Comparison of ENCODE assay signal across 21 cellular contexts in genomic region chr21:33211305-33211704, GRCh38. TPM values are rescaled to one million over a fixed set of nuclear protein-coding genes. Genes with fewer than 3 reads are reported as not detected.
DNase-seq lines count a peak whose midpoint lies in the region; ATAC-seq, FAIRE-seq and TF ChIP-seq lines count a peak whose summit lies in the region.
"Had no signal": no experiment of that assay in that cellular context is flagged by ENCODE, and none has a peak within 500 bp of the region (broad histone marks: within the 10 kb centered on the region; RNA-seq: fewer than 3 reads in every experiment).

No MANE protein-coding gene starts in this region.

- 68% methylated on average over 7 of the region's 7 CpGs for WGBS in HepG2 (ENCODE audit: low lambda C conversion rate)
- WGBS in right lobe of liver (ENCODE audit: insufficient coverage, low coverage, low lambda C conversion rate, missing lambda C conversion rate): 74% methylated on average over 5 of the region's 7 CpGs
- WGBS in K562 (ENCODE audit: insufficient coverage, low coverage, missing lambda C conversion rate): 74% methylated on average over 7 of the region's 7 CpGs
- WGBS in thymus: 98% methylated on average over 7 of the region's 7 CpGs
- 87 to 94% (median 91%) methylated on average over 7 of the region's 7 CpGs for WGBS in small intestine, 3 donors

- H3K4me1 ChIP-seq in HepG2 (ENCODE audit: insufficient read depth, low read length): peaks cover 59% of the 10 kb centered on the region
- peaks cover 0 to 23% (median 4%) of the 10 kb centered on the region in 4 donors for H3K4me1 ChIP-seq in right lobe of liver
- peaks cover 27 to 33% of the 10 kb centered on the region in 2 experiments; a peak in 4 of 5 replicates for H3K4me1 ChIP-seq in K562 (replicated peaks in 1 of 2; ENCODE audit: control insufficient read depth in 2 of 2, insufficient read depth in 2 of 2, low read length in 2 of 2)
- peaks cover 53% of the 10 kb centered on the region for H3K4me1 ChIP-seq in thymus (ENCODE audit: control insufficient read depth, insufficient read depth, low read length)
- peaks cover 5 to 10% of the 10 kb centered on the region in 2 donors for H3K4me1 ChIP-seq in small intestine (ENCODE audit: control insufficient read depth in 2 of 2, insufficient read depth in 1 of 2, low read depth in 1 of 2, low read length in 1 of 2)

- no peak for DNase-seq in T-helper 2 cell treated with Interferon-gamma antibody and Interleukin-4, amounts not matched to agents 5 μg/mL and 100 μg/mL, for 36 hours (ENCODE audit: low spot score)
- DNase-seq in T-helper 2 cell (no peak), HepG2 (ENCODE audit: low spot score) (no peak), right lobe of liver (no peak), K562 (ENCODE audit: extremely low read depth in 1 of 4, low spot score in 3 of 4) (no peak), UCSD-AML1 (lab: John Stamatoyannopoulos, UW; ENCODE audit: unreplicated experiment) (no peak), small intestine (no peak)
- DNase-seq: EL, NCI-H1436 treated with DMSO at 0.1 percent for 48 hours, NCI-H2029 treated with DMSO at 0.1 percent for 48 hours, NCI-H2171 treated with DMSO at 0.1 percent for 48 hours, NCI-H510A, NCI-H82, Peyer's patch had no signal

- H4K20me1 ChIP-seq in HepG2 (ENCODE audit: insufficient read depth, low read length) (no peaks in the 10 kb centered on the region), K562 (replicated peaks; ENCODE audit: control insufficient read depth, insufficient read depth, low read length) (no peaks in the 10 kb centered on the region)

- H3K4me3 Mint-ChIP-seq in T-helper 2 cell treated with Interferon-gamma antibody and Interleukin-4, amounts not matched to agents 5 μg/mL and 100 μg/mL, for 36 hours: peak overlapping the region; percentile 0
- H3K4me3 Mint-ChIP-seq: GM23338 had no signal

- FAIRE-seq in HepG2 (lab: Jason Lieb, UNC) (no peak), K562 (lab: Jason Lieb, UNC) (no peak), small intestine (lab: Jason Lieb, UNC) (no peak)
- FAIRE-seq: HTR-8/SVneo had no signal

- CTCF ChIA-PET in HepG2 (lab: Yijun Ruan, JAX; ENCODE audit: low intra/inter-chr PET ratio, low total read pairs) (no interaction called here), K562 (lab: Yijun Ruan, JAX; ENCODE audit: low intra/inter-chr PET ratio) (interaction anchor here (0.6 kb wide), 1 partner anchor 54 kb away, joined by 3 read pairs; no protein-coding TSS in a partner anchor)

- H3K36me3 Mint-ChIP-seq in T-helper 2 cell treated with Interferon-gamma antibody and Interleukin-4, amounts not matched to agents 5 μg/mL and 100 μg/mL, for 36 hours (ENCODE audit: low read depth): peaks cover 27% of the 10 kb centered on the region

- TF ChIP-seq EP300 in HepG2 (IDR thresholded peaks at IDR 0.05; ENCODE audit: low read depth in 2 of 2, low read length in 2 of 2): no peak
- no peak for TF ChIP-seq EP300 in HepG2 (CRISPR knock-in tag; IDR thresholded peaks at IDR 0.05; ENCODE audit: borderline replicate concordance)
- TF ChIP-seq EP300 in K562 (IDR thresholded peaks at IDR 0.05; ENCODE audit: low read length): no peak

- no peak for TF ChIP-seq RAD21 in HepG2 (CRISPR knock-in tag; IDR thresholded peaks at IDR 0.05)
- no peak for TF ChIP-seq RAD21 in K562 (CRISPR knock-in tag; conservative IDR thresholded peaks at IDR 0.05 in 1 of 2, IDR thresholded peaks at IDR 0.05 in 1 of 2)

- H3K9ac ChIP-seq in HepG2 (ENCODE audit: insufficient read depth, low read depth, low read length): no peak overlapping the region
- no peak overlapping the region for H3K9ac ChIP-seq in K562 (ENCODE audit: insufficient read depth in 1 of 2, low read depth in 2 of 2, low read length in 2 of 2)

- H3K27me3 ChIP-seq in HepG2 (ENCODE audit: control insufficient read depth in 1 of 2, insufficient read depth in 2 of 2, low read length in 2 of 2) (no peaks in the 10 kb centered on the region), right lobe of liver (no peaks in the 10 kb centered on the region), K562 (ENCODE audit: control insufficient read depth in 2 of 2, insufficient read depth in 2 of 2, low read length in 2 of 2) (no peaks in the 10 kb centered on the region), thymus (ENCODE audit: control insufficient read depth, insufficient read depth) (no peaks in the 10 kb centered on the region), small intestine (ENCODE audit: control insufficient read depth in 2 of 2, insufficient read depth in 2 of 2, low read length in 2 of 2) (no peaks in the 10 kb centered on the region)
- H3K27me3 ChIP-seq: Peyer's patch had no signal

- ATAC-seq in HepG2 (no peak), right lobe of liver (no peak), K562 (no peak)
- ATAC-seq: GM23338, HCT116, Right ventricle myocardium inferior had no signal

- BruUV-seq in HepG2 (replicated peaks; lab: Mats Ljungman, UMichigan): no TSS peak
- no TSS peak for BruUV-seq in K562 (replicated peaks; lab: Mats Ljungman, UMichigan)

- no peaks in the 10 kb centered on the region for H3K27me3 Mint-ChIP-seq in T-helper 2 cell treated with Interferon-gamma antibody and Interleukin-4, amounts not matched to agents 5 μg/mL and 100 μg/mL, for 36 hours (ENCODE audit: low read depth)
- H3K27me3 Mint-ChIP-seq: B cell had no signal

- H3K4me1 Mint-ChIP-seq in T-helper 2 cell treated with Interferon-gamma antibody and Interleukin-4, amounts not matched to agents 5 μg/mL and 100 μg/mL, for 36 hours (ENCODE audit: low read depth): peaks cover 55% of the 10 kb centered on the region

- H3K9me1 ChIP-seq in K562 (ENCODE audit: control insufficient read depth, insufficient read depth, low read length): no peaks in the 10 kb centered on the region

- POLR2A ChIA-PET in HepG2 (lab: Yijun Ruan, JAX): interaction anchor here (1.7 kb wide), 1 partner anchor 15 kb away, joined by 7 read pairs; no protein-coding TSS in a partner anchor
- POLR2A ChIA-PET in K562 (lab: Yijun Ruan, JAX): no interaction called here

- no peak overlapping the region for H3K27ac Mint-ChIP-seq in T-helper 2 cell treated with Interferon-gamma antibody and Interleukin-4, amounts not matched to agents 5 μg/mL and 100 μg/mL, for 36 hours
- H3K27ac Mint-ChIP-seq: GM23338 had no signal

- H3K9me3 ChIP-seq in HepG2 (ENCODE audit: low read length) (peaks cover 8% of the 10 kb centered on the region; the same call in 1 of the 2 replicates), right lobe of liver (no peaks in the 10 kb centered on the region), K562 (replicated peaks; ENCODE audit: control insufficient read depth, insufficient read depth, low read depth, low read length) (0 out of 2 replicates have a peak, but pooled peaks cover 3% of the 10 kb centered on the region), thymus (ENCODE audit: control insufficient read depth) (no peaks in the 10 kb centered on the region), small intestine (ENCODE audit: control insufficient read depth, low read depth) (no peaks in the 10 kb centered on the region)
- H3K9me3 ChIP-seq: Peyer's patch had no signal

- no peak for TF ChIP-seq CTCF in HepG2 (CRISPR knock-in tag; IDR thresholded peaks at IDR 0.05)
- TF ChIP-seq CTCF in right lobe of liver (IDR thresholded peaks at IDR 0.05): no peak
- TF ChIP-seq CTCF in K562 (IDR thresholded peaks at IDR 0.05 in 2 of 3, conservative IDR thresholded peaks at IDR 0.05 in 1 of 3; ENCODE audit: insufficient read depth in 2 of 3, low read depth in 1 of 3, low read length in 3 of 3): no peak

- in situ Hi-C loops in HepG2 (cut with HindIII; ENCODE audit: extremely low pct_ligation_motif_present, low pct_unique_long_range_greater_than_20kb) (no loop called here), K562 (cut with MboI) (no loop called here)

- no peaks in the 10 kb centered on the region for H3K36me3 ChIP-seq in HepG2 (replicated peaks in 1 of 2; ENCODE audit: control insufficient read depth in 1 of 2, insufficient read depth in 2 of 2, low read length in 2 of 2)
- no peaks in the 10 kb centered on the region for H3K36me3 ChIP-seq in right lobe of liver
- H3K36me3 ChIP-seq in K562 (ENCODE audit: control insufficient read depth, insufficient read depth, low read length): no peaks in the 10 kb centered on the region
- H3K36me3 ChIP-seq in thymus (ENCODE audit: control insufficient read depth, insufficient read depth): peaks cover 3% of the 10 kb centered on the region
- no peaks in the 10 kb centered on the region for H3K36me3 ChIP-seq in small intestine (ENCODE audit: control insufficient read depth in 2 of 2, insufficient read depth in 2 of 2, low read length in 2 of 2)
- H3K36me3 ChIP-seq: Peyer's patch had no signal

- H3K9me3 Mint-ChIP-seq in T-helper 2 cell treated with Interferon-gamma antibody and Interleukin-4, amounts not matched to agents 5 μg/mL and 100 μg/mL, for 36 hours: peaks cover 30% of the 10 kb centered on the region

- intact Hi-C loops in HepG2 (cut with micrococcal nuclease; ENCODE audit: unreplicated experiment): no loop called here
- intact Hi-C loops in right lobe of liver (cut with DNase I): no loop called here
- intact Hi-C loops in K562 (cut with micrococcal nuclease): no loop called here

- H3K27ac ChIP-seq in HepG2 (ENCODE audit: extremely low read length, insufficient read depth, low read length) (no peak overlapping the region), right lobe of liver (no peak overlapping the region), K562 (ENCODE audit: extremely low read depth, low read depth, low read length) (no peak overlapping the region), thymus (ENCODE audit: low read depth) (peak overlapping the region; percentile 85), small intestine (ENCODE audit: low read depth in 1 of 2, low read length in 1 of 2) (no peak overlapping the region)
- H3K27ac ChIP-seq: 22Rv1 had no signal

- H3K79me2 ChIP-seq in HepG2 (ENCODE audit: insufficient read depth, low read length) (no peaks in the 10 kb centered on the region), K562 (ENCODE audit: control insufficient read depth, insufficient read depth, low read length) (no peaks in the 10 kb centered on the region)

- no peak for TF ChIP-seq POLR2A in HepG2 (IDR thresholded peaks at IDR 0.05; ENCODE audit: insufficient read depth in 1 of 2, low read depth in 2 of 2, low read length in 2 of 2)
- no peak for TF ChIP-seq POLR2A in right lobe of liver (IDR thresholded peaks at IDR 0.05)
- TF ChIP-seq POLR2A in K562 (conservative IDR thresholded peaks at IDR 0.05): no peak

- H3K4me2 ChIP-seq in HepG2 (ENCODE audit: low read depth, low read length): peak overlapping the region; percentile 92; the same call in 1 of the 2 replicates
- no peak overlapping the region for H3K4me2 ChIP-seq in K562 (ENCODE audit: insufficient read depth, low read length)
- H3K4me2 ChIP-seq: GM23338 had no signal

- H3K4me3 ChIP-seq in HepG2 (replicated peaks in 1 of 3; ENCODE audit: insufficient read depth in 1 of 3, low read depth in 2 of 3, low read length in 3 of 3) (0 out of 6 replicates have a peak overlapping the region, but pooled peaks of 1 of the 3 experiments have one; percentile 49), right lobe of liver (no peak overlapping the region), K562 (no peak overlapping the region), thymus (ENCODE audit: low read length) (no peak overlapping the region), small intestine (ENCODE audit: low read depth in 1 of 2, low read length in 2 of 2) (no peak overlapping the region)
- H3K4me3 ChIP-seq: GM23338, Peyer's patch had no signal

- no peak overlapping the region for H2AFZ ChIP-seq in HepG2 (ENCODE audit: low read length)
- 0 out of 2 replicates have a peak overlapping the region, but pooled peaks have one; percentile 22 for H2AFZ ChIP-seq in K562 (ENCODE audit: low read depth, low read length)

RNA-seq across cellular contexts. Expression of gene IFNAR2, which starts 18.4 kb away (rescaled TPM):
- total RNA-seq in HepG2 (2016; rRNA removed; fragmentation: Illumina TruSeq; extraction: Trizol): 5.1 TPM in 2 replicates
- 8.0 and 10.6 TPM in 2 replicates for total RNA-seq in HepG2 (2016; cell fraction: cytosol; rRNA removed; fragmentation: Illumina TruSeq; extraction: Trizol; ENCODE audit: low read depth)
- 5.5 and 7.2 TPM in 2 replicates for total RNA-seq in HepG2 (2016; cell fraction: insoluble cytoplasmic fraction; rRNA removed; fragmentation: Illumina TruSeq; extraction: Trizol)
- total RNA-seq in HepG2 (2016; cell fraction: membrane; rRNA removed; fragmentation: Illumina TruSeq; extraction: Trizol): 11.6 and 12.1 TPM in 2 replicates
- 10.4 and 11.8 TPM in 2 replicates for total RNA-seq in HepG2 (2016; cell fraction: nucleus; rRNA removed; fragmentation: Illumina TruSeq; extraction: Trizol)
- polyA plus RNA-seq in HepG2 (2011; rRNA removed): 22.7 and 24.1 TPM in 2 replicates
- polyA plus RNA-seq in HepG2 (2011; cell fraction: cytosol; rRNA removed): 9.2 and 17.6 TPM in 2 replicates
- 6.2 and 9.8 TPM in 2 replicates for polyA plus RNA-seq in HepG2 (2011; cell fraction: nucleus; rRNA removed)
- 17.1 and 17.4 TPM in 2 replicates for polyA plus RNA-seq in HepG2 (2012)
- 23.1 and 23.9 TPM in 2 replicates for polyA plus RNA-seq in HepG2 (2016; cell fraction: cytosol; fragmentation: Illumina TruSeq; extraction: Trizol; ENCODE audit: low read depth)
- 12.2 and 18.4 TPM in 2 replicates for polyA plus RNA-seq in HepG2 (2016; cell fraction: insoluble cytoplasmic fraction; fragmentation: Illumina TruSeq; extraction: Trizol; ENCODE audit: low read depth)
- 23.8 and 24.7 TPM in 2 replicates for polyA plus RNA-seq in HepG2 (2016; cell fraction: membrane; fragmentation: Illumina TruSeq; extraction: Trizol; ENCODE audit: low read depth)
- polyA plus RNA-seq in HepG2 (2016; cell fraction: nucleus; fragmentation: Illumina TruSeq; extraction: Trizol; ENCODE audit: insufficient read depth, low read depth): 25.5 and 26.4 TPM in 2 replicates
- 7.5 and 12.0 TPM in 2 replicates for polyA minus RNA-seq in HepG2 (2011; rRNA and poly(A)+ RNA removed; ENCODE audit: low replicate concordance)
- polyA minus RNA-seq in HepG2 (2011; cell fraction: cytosol; rRNA and poly(A)+ RNA removed): 6.8 and 9.2 TPM in 2 replicates
- 12.5 and 21.0 TPM in 2 replicates for polyA minus RNA-seq in HepG2 (2011; cell fraction: nucleus; rRNA and poly(A)+ RNA removed)
- 10 to 100 TPM; 12.4 to 35.5 (median 16.3) TPM for total RNA-seq in right lobe of liver
- 29.8 and 65.1 TPM in 2 replicates for total RNA-seq in K562 (2011; cell fraction: chromatin; rRNA removed; ENCODE audit: low replicate concordance)
- 11.2 and 16.6 TPM in 2 replicates for total RNA-seq in K562 (2011; cell fraction: nucleolus; rRNA removed)
- total RNA-seq in K562 (2011; cell fraction: nucleoplasm; rRNA removed): 24.8 and 38.1 TPM in 2 replicates
- 1.7 and 2.7 TPM in 2 replicates for total RNA-seq in K562 (2014; rRNA removed)
- 8.4 and 9.8 TPM in 2 replicates for total RNA-seq in K562 (2014; rRNA removed; fragmentation: Illumina TruSeq; extraction: Trizol)
- total RNA-seq in K562 (2015; rRNA removed; fragmentation: Illumina TruSeq; extraction: Trizol): 4.2 and 5.6 TPM in 2 replicates
- 16.3 and 19.1 TPM in 2 replicates for total RNA-seq in K562 (2021)
- 48.3 and 58.0 TPM in 2 replicates for polyA plus RNA-seq in K562 (2011; rRNA removed)
- polyA plus RNA-seq in K562 (2011; cell fraction: cytosol; rRNA removed): 13.1 and 25.7 TPM in 2 replicates
- 16.2 and 31.7 TPM in 2 replicates for polyA plus RNA-seq in K562 (2011; cell fraction: nucleus; rRNA removed)
- polyA plus RNA-seq in K562 (2012): 18.0 and 32.6 TPM in 2 replicates
- 26.1 and 31.9 TPM in 2 replicates for polyA plus RNA-seq in K562 (2014; fragmentation: Illumina TruSeq; extraction: Trizol)
- 1 to 10 TPM; 3.1 to 6.1 TPM for polyA plus RNA-seq in K562 (2014; fragmentation: Nextera tagmentation; extraction: Ambion mirVana)
- polyA plus RNA-seq in K562 (2014; rRNA removed): 19.3 and 23.5 TPM in 2 replicates
- polyA minus RNA-seq in K562 (2011; rRNA and poly(A)+ RNA removed): 32.3 and 42.9 TPM in 2 replicates
- 13.5 and 15.5 TPM in 2 replicates for polyA minus RNA-seq in K562 (2011; cell fraction: cytosol; rRNA and poly(A)+ RNA removed)
- polyA minus RNA-seq in K562 (2011; cell fraction: nucleus; rRNA and poly(A)+ RNA removed): 4.4 and 8.8 TPM in 2 replicates
- polyA plus RNA-seq in thymus: 36.9 TPM
- 10 to 100 TPM in 2 of 3 donors, 1 to 10 TPM in 1; 4.9 to 15.8 (median 12.7) TPM for polyA plus RNA-seq in small intestine

RNA-seq across cellular contexts. Expression of gene IL10RB, which starts 54.9 kb away (rescaled TPM):
- 10.7 and 17.4 TPM in 2 replicates for total RNA-seq in HepG2 (2016; rRNA removed; fragmentation: Illumina TruSeq; extraction: Trizol)
- total RNA-seq in HepG2 (2016; cell fraction: cytosol; rRNA removed; fragmentation: Illumina TruSeq; extraction: Trizol; ENCODE audit: low read depth): 6.5 and 7.9 TPM in 2 replicates
- total RNA-seq in HepG2 (2016; cell fraction: insoluble cytoplasmic fraction; rRNA removed; fragmentation: Illumina TruSeq; extraction: Trizol): 11.7 and 17.3 TPM in 2 replicates
- 13.3 and 14.5 TPM in 2 replicates for total RNA-seq in HepG2 (2016; cell fraction: membrane; rRNA removed; fragmentation: Illumina TruSeq; extraction: Trizol)
- total RNA-seq in HepG2 (2016; cell fraction: nucleus; rRNA removed; fragmentation: Illumina TruSeq; extraction: Trizol): 13.1 and 13.5 TPM in 2 replicates
- polyA plus RNA-seq in HepG2 (2011; rRNA removed): 18.2 and 19.1 TPM in 2 replicates
- 15.4 and 21.8 TPM in 2 replicates for polyA plus RNA-seq in HepG2 (2011; cell fraction: cytosol; rRNA removed)
- polyA plus RNA-seq in HepG2 (2011; cell fraction: nucleus; rRNA removed): 5.0 and 8.8 TPM in 2 replicates
- 10.7 and 14.3 TPM in 2 replicates for polyA plus RNA-seq in HepG2 (2012)
- 7.2 and 7.5 TPM in 2 replicates for polyA plus RNA-seq in HepG2 (2016; cell fraction: cytosol; fragmentation: Illumina TruSeq; extraction: Trizol; ENCODE audit: low read depth)
- 9.4 and 9.8 TPM in 2 replicates for polyA plus RNA-seq in HepG2 (2016; cell fraction: insoluble cytoplasmic fraction; fragmentation: Illumina TruSeq; extraction: Trizol; ENCODE audit: low read depth)
- 10.5 and 10.9 TPM in 2 replicates for polyA plus RNA-seq in HepG2 (2016; cell fraction: membrane; fragmentation: Illumina TruSeq; extraction: Trizol; ENCODE audit: low read depth)
- 18.7 and 19.3 TPM in 2 replicates for polyA plus RNA-seq in HepG2 (2016; cell fraction: nucleus; fragmentation: Illumina TruSeq; extraction: Trizol; ENCODE audit: insufficient read depth, low read depth)
- 31.7 and 32.4 TPM in 2 replicates for polyA minus RNA-seq in HepG2 (2011; rRNA and poly(A)+ RNA removed; ENCODE audit: low replicate concordance)
- polyA minus RNA-seq in HepG2 (2011; cell fraction: cytosol; rRNA and poly(A)+ RNA removed): 11.4 and 11.6 TPM in 2 replicates
- polyA minus RNA-seq in HepG2 (2011; cell fraction: nucleus; rRNA and poly(A)+ RNA removed): 9.3 and 10.9 TPM in 2 replicates
- 10 to 100 TPM; 10.5 to 24.2 (median 20.3) TPM for total RNA-seq in right lobe of liver
- total RNA-seq in K562 (2011; cell fraction: chromatin; rRNA removed; ENCODE audit: low replicate concordance): 29.7 and 42.2 TPM in 2 replicates
- total RNA-seq in K562 (2011; cell fraction: nucleolus; rRNA removed): 53.8 and 58.4 TPM in 2 replicates
- total RNA-seq in K562 (2011; cell fraction: nucleoplasm; rRNA removed): 50.7 and 54.7 TPM in 2 replicates
- total RNA-seq in K562 (2014; rRNA removed): 25.3 and 31.2 TPM in 2 replicates
- total RNA-seq in K562 (2014; rRNA removed; fragmentation: Illumina TruSeq; extraction: Trizol): 21.3 and 23.0 TPM in 2 replicates
- total RNA-seq in K562 (2015; rRNA removed; fragmentation: Illumina TruSeq; extraction: Trizol): 25.1 and 25.3 TPM in 2 replicates
- total RNA-seq in K562 (2021): 17.5 TPM in 2 replicates
- 29.9 and 33.1 TPM in 2 replicates for polyA plus RNA-seq in K562 (2011; rRNA removed)
- 26.0 and 37.2 TPM in 2 replicates for polyA plus RNA-seq in K562 (2011; cell fraction: cytosol; rRNA removed)
- polyA plus RNA-seq in K562 (2011; cell fraction: nucleus; rRNA removed): 11.5 and 12.0 TPM in 2 replicates
- 26.1 and 35.7 TPM in 2 replicates for polyA plus RNA-seq in K562 (2012)
- 29.6 and 33.8 TPM in 2 replicates for polyA plus RNA-seq in K562 (2014; fragmentation: Illumina TruSeq; extraction: Trizol)
- 10 to 100 TPM; 10.9 to 14.7 TPM for polyA plus RNA-seq in K562 (2014; fragmentation: Nextera tagmentation; extraction: Ambion mirVana)
- polyA plus RNA-seq in K562 (2014; rRNA removed): 19.3 and 22.1 TPM in 2 replicates
- polyA minus RNA-seq in K562 (2011; rRNA and poly(A)+ RNA removed): 36.6 and 39.8 TPM in 2 replicates
- polyA minus RNA-seq in K562 (2011; cell fraction: cytosol; rRNA and poly(A)+ RNA removed): 17.2 and 27.0 TPM in 2 replicates
- polyA minus RNA-seq in K562 (2011; cell fraction: nucleus; rRNA and poly(A)+ RNA removed): 8.1 and 12.9 TPM in 2 replicates
- 42.9 TPM for polyA plus RNA-seq in thymus
- 10 to 100 TPM; 30.9 to 46.7 (median 41.2) TPM for polyA plus RNA-seq in small intestine
